ENCODE assay signal across 9 cellular contexts in the genomic region with DNA sequence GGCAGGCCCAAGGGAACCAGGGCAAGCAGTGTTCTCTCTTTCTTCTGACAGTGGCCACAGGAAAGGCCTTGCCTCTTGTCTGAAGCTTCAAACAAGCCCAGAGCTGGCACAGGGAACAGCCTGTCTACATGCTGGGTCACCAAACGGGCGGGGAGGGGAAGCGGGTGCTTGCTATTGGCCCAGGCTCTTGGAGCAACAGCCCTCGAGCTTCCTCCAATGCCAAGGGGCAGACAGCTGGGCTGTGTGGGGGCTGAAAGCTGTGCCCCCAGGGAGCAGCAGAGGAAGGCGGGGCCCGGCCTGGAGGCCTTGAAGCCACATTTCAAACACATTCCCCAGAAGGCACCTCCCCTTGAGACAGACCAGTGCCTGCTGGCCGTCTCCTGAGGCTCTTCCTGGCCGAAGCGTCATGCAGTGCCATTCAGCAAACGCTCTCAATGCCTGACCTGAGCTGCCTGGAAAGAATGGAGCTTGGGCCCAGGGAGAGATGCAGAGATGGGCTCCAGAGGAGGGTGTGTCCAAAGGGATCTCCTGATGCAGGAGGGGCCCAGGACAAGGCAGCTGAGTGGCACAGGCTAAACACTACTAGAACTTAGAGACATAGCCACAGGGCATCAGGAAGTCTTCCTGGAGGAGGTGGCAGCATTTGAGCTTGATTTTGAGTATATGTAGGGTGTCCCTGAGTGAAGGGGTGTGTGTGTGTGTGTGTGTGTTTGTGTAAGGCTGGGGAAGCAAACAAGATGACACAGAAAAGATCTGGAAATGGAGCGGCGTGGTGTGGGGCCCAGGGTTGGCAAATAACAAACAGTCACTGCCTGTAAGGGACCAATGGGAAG. TPM values are rescaled to one million over a fixed set of nuclear protein-coding genes. Genes with fewer than 3 reads are reported as not detected.
DNase-seq lines count a peak whose midpoint lies in the region; ATAC-seq and TF ChIP-seq lines count a peak whose summit lies in the region.
"Had no signal": no experiment of that assay in that cellular context is flagged by ENCODE, and none has a peak within 500 bp of the region (broad histone marks: within the 10 kb centered on the region; RNA-seq: fewer than 3 reads in every experiment).

No MANE protein-coding gene starts in this region.

- no peaks in the 10 kb centered on the region for H3K36me3 Mint-ChIP-seq in activated CD8-positive, alpha-beta T cell treated with anti-CD3 and anti-CD28 coated beads, Interleukin-2, amount 10 ng/mL, durations not matched to agents 7 days and 5 days (ENCODE audit: low read depth)
- H3K36me3 Mint-ChIP-seq: CD8-positive, alpha-beta memory T cell had no signal

- H3K4me3 Mint-ChIP-seq in activated CD8-positive, alpha-beta T cell treated with anti-CD3 and anti-CD28 coated beads, Interleukin-2, amount 10 ng/mL, durations not matched to agents 7 days and 5 days, result no peak overlapping the region

- H3K27ac Mint-ChIP-seq in activated CD8-positive, alpha-beta T cell treated with anti-CD3 and anti-CD28 coated beads, Interleukin-2, amount 10 ng/mL, durations not matched to agents 7 days and 5 days, result no peak overlapping the region

- no peak for TF ChIP-seq EP300 in SK-N-SH (IDR thresholded peaks at IDR 0.05; ENCODE audit: borderline replicate concordance in 1 of 2, low read depth in 1 of 2, low read length in 1 of 2)

- no peaks in the 10 kb centered on the region for H3K9me3 ChIP-seq in SK-N-SH

- H3K9me2 ChIP-seq in SK-N-SH, result no peaks in the 10 kb centered on the region

- no peaks in the 10 kb centered on the region for H3K9me3 Mint-ChIP-seq in activated CD8-positive, alpha-beta T cell treated with anti-CD3 and anti-CD28 coated beads, Interleukin-2, amount 10 ng/mL, durations not matched to agents 7 days and 5 days (ENCODE audit: insufficient read depth)
- H3K9me3 Mint-ChIP-seq: CD8-positive, alpha-beta memory T cell had no signal

- H3K27me3 Mint-ChIP-seq in activated CD8-positive, alpha-beta T cell treated with anti-CD3 and anti-CD28 coated beads, Interleukin-2, amount 10 ng/mL, durations not matched to agents 7 days and 5 days (ENCODE audit: low read depth), result peaks cover 53% of the 10 kb centered on the region

- no peak overlapping the region for H3K27ac ChIP-seq in SK-N-SH (ENCODE audit: low read depth in 2 of 2, low read length in 1 of 2)
- peak overlapping the region; percentile 86 for H3K27ac ChIP-seq in RWPE1

- H4K20me1 ChIP-seq in SK-N-SH (ENCODE audit: insufficient read depth), result 0 out of 2 replicates have a peak, but pooled peaks cover 6% of the 10 kb centered on the region

- peaks cover 25% of the 10 kb centered on the region for H3F3A ChIP-seq in SK-N-SH (replicated peaks; ENCODE audit: insufficient read depth)

- no peak overlapping the region for H3K9ac ChIP-seq in SK-N-SH

- no peak overlapping the region for H2AFZ ChIP-seq in SK-N-SH (ENCODE audit: low read depth)

- H3K4me3 ChIP-seq in SK-N-SH (ENCODE audit: low read depth in 2 of 2, low read length in 1 of 2), result no peak overlapping the region

- no peak for TF ChIP-seq CTCF in SK-N-SH (IDR thresholded peaks at IDR 0.05)
- no peak for TF ChIP-seq CTCF in RWPE1 (conservative IDR thresholded peaks at IDR 0.05; ENCODE audit: low read depth)

- DNase-seq in SK-N-SH, result no peak
- peak; percentile 72 for DNase-seq in RWPE1 (ENCODE audit: low spot score)
- peak; percentile 26 for DNase-seq in fibroblast of the conjunctiva (ENCODE audit: low read depth)
- DNase-seq in stromal cell of bone marrow (ENCODE audit: low read depth), result peak; percentile 38
- no peak for DNase-seq in activated CD8-positive, alpha-beta T cell treated with anti-CD3 and anti-CD28 coated beads, Interleukin-2, amount 10 ng/mL, durations not matched to agents 7 days and 5 days
- DNase-seq in GDM1 (lab: John Stamatoyannopoulos, UW), result no peak
- DNase-seq: CD8-positive, alpha-beta memory T cell had no signal

- peaks cover 25% of the 10 kb centered on the region for H3K27me3 ChIP-seq in SK-N-SH (ENCODE audit: insufficient read depth)

- peaks cover 7 to 10% of the 10 kb centered on the region in 2 experiments; a peak in 2 of 4 replicates for H3K4me1 ChIP-seq in SK-N-SH (ENCODE audit: control insufficient read depth in 1 of 2, insufficient read depth in 2 of 2, low read depth in 1 of 2, low read length in 1 of 2)

- H3K36me3 ChIP-seq in SK-N-SH (replicated peaks in 1 of 2; ENCODE audit: control insufficient read depth in 1 of 2, insufficient read depth in 2 of 2, low read length in 1 of 2), result no peaks in the 10 kb centered on the region

- POLR2A ChIA-PET in SK-N-SH (lab: Yijun Ruan, JAX), result no interaction called here
- POLR2A ChIA-PET in RWPE1 (lab: Yijun Ruan, JAX; ENCODE audit: low non-redundant PET), result interaction anchor here (0.6 kb wide), 1 partner anchor 388 kb away, joined by 3 read pairs; no protein-coding TSS in a partner anchor
- POLR2A ChIA-PET in activated CD8-positive, alpha-beta T cell treated with anti-CD3 and anti-CD28 coated beads, Interleukin-2, amount 10 ng/mL, durations not matched to agents 7 days and 5 days (lab: Charles Lee), result no interaction called here

- H3K4me1 Mint-ChIP-seq in activated CD8-positive, alpha-beta T cell treated with anti-CD3 and anti-CD28 coated beads, Interleukin-2, amount 10 ng/mL, durations not matched to agents 7 days and 5 days (ENCODE audit: low read depth), result peaks cover 12% of the 10 kb centered on the region

- WGBS in SK-N-SH (ENCODE audit: low lambda C conversion rate), result 82% methylated on average over 5 of the region's 12 CpGs

- no peak overlapping the region for H3K4me2 ChIP-seq in SK-N-SH

- TF ChIP-seq RAD21 in SK-N-SH (IDR thresholded peaks at IDR 0.05; ENCODE audit: low read length), result no peak

- ATAC-seq in SK-N-SH treated with all-trans-retinoic acid at 6 μM for 48 hours (peak; percentile 12; the same call in 2 of the 3 replicates), GM21528 (IDR thresholded peaks at IDR 0.05; ENCODE audit: low FRiP score, unreplicated experiment) (no peak)
- ATAC-seq in activated CD8-positive, alpha-beta T cell treated with anti-CD3 and anti-CD28 coated beads, Interleukin-2, amount 10 ng/mL, durations not matched to agents 7 days and 5 days, result no peak

- no peaks in the 10 kb centered on the region for H3K79me2 ChIP-seq in SK-N-SH (ENCODE audit: insufficient read depth)

- CTCF ChIA-PET in SK-N-SH (lab: Yijun Ruan, JAX), result interaction anchor here (0.7 to 2.0 kb wide), 5 partner anchors 29 to 180 kb away, joined by 3 to 10 read pairs (median 3); no protein-coding TSS in a partner anchor
- CTCF ChIA-PET in RWPE1 (lab: Yijun Ruan, JAX), result interaction anchor here (0.6 to 1.3 kb wide), 7 partner anchors 58 to 766 kb away, joined by 3 to 4 read pairs (median 3); no protein-coding TSS in a partner anchor
- CTCF ChIA-PET in activated CD8-positive, alpha-beta T cell treated with anti-CD3 and anti-CD28 coated beads, Interleukin-2, amount 10 ng/mL, durations not matched to agents 7 days and 5 days (lab: Charles Lee), result interaction anchor here (1.1 kb wide), 1 partner anchor 70 kb away, joined by 3 read pairs; no protein-coding TSS in a partner anchor

TF ChIP-seq in SK-N-SH treated with all-trans-retinoic acid at 6 μM for 48 hours, 23 proteins besides CTCF, POLR2A, EP300 and RAD21 (continues in another document):
- TF ChIP-seq ESRRG (CRISPR knock-in tag; IDR thresholded peaks at IDR 0.05), result no peak
- no peak for TF ChIP-seq TOX (CRISPR knock-in tag; IDR thresholded peaks at IDR 0.05; ENCODE audit: borderline replicate concordance)
- no peak for TF ChIP-seq BACH2 (CRISPR knock-in tag; IDR thresholded peaks at IDR 0.05; ENCODE audit: borderline replicate concordance)
- no peak for TF ChIP-seq CSDC2 (CRISPR knock-in tag; IDR thresholded peaks at IDR 0.05)
- TF ChIP-seq ARNTL (CRISPR knock-in tag; IDR thresholded peaks at IDR 0.05; ENCODE audit: borderline replicate concordance, low read depth), result no peak
- TF ChIP-seq ZC3H10 (CRISPR knock-in tag; IDR thresholded peaks at IDR 0.05), result no peak
- no peak for TF ChIP-seq SNAI2 (CRISPR knock-in tag; IDR thresholded peaks at IDR 0.05)
- TF ChIP-seq ZFP30 (CRISPR knock-in tag; IDR thresholded peaks at IDR 0.05), result no peak
- no peak for TF ChIP-seq PPARA (CRISPR knock-in tag; IDR thresholded peaks at IDR 0.05; ENCODE audit: borderline replicate concordance)
- no peak for TF ChIP-seq RARB (CRISPR knock-in tag; IDR thresholded peaks at IDR 0.05)
- no peak for TF ChIP-seq ZNF565 (CRISPR knock-in tag; conservative IDR thresholded peaks at IDR 0.05; ENCODE audit: low read depth)
- TF ChIP-seq OSR1 (CRISPR knock-in tag; IDR thresholded peaks at IDR 0.05), result no peak

TF ChIP-seq in SK-N-SH, 30 proteins besides CTCF, POLR2A, EP300 and RAD21:
- TF ChIP-seq EZH2phosphoT487 (IDR thresholded peaks at IDR 0.05; ENCODE audit: borderline replicate concordance, low read depth) (no peak), GATA2 (CRISPR knock-in tag; IDR thresholded peaks at IDR 0.05) (no peak), ELF1 (IDR thresholded peaks at IDR 0.05) (no peak), FOSL2 (IDR thresholded peaks at IDR 0.05; ENCODE audit: borderline replicate concordance, low read depth) (no peak), JUND (IDR thresholded peaks at IDR 0.05) (no peak), TEAD4 (IDR thresholded peaks at IDR 0.05; ENCODE audit: borderline replicate concordance, insufficient read depth) (no peak), NFIC (IDR thresholded peaks at IDR 0.05; ENCODE audit: borderline replicate concordance) (no peak), YY1 (IDR thresholded peaks at IDR 0.05; ENCODE audit: low read depth) (no peak)

RNA-seq across cellular contexts. Expression of a gene that starts 2.5 kb away (rescaled TPM):
- 0.86 and 1.3 TPM in 2 replicates for polyA plus RNA-seq in SK-N-SH (2012; rRNA removed)
- polyA plus RNA-seq in SK-N-SH (2012; cell fraction: cytosol; rRNA removed), result 0.13 and 0.33 TPM in 2 replicates
- 1.2 and 1.3 TPM in 2 replicates for polyA plus RNA-seq in SK-N-SH (2012; cell fraction: nucleus; rRNA removed)
- not detected for total RNA-seq in activated CD8-positive, alpha-beta T cell treated with anti-CD3 and anti-CD28 coated beads, Interleukin-2, amount 10 ng/mL, durations not matched to agents 7 days and 5 days
- total RNA-seq: CD8-positive, alpha-beta memory T cell had no signal
- polyA plus RNA-seq: CD8-positive, alpha-beta memory T cell had no signal

RNA-seq across cellular contexts. Expression of a gene that starts 39.9 kb away (rescaled TPM):
- not detected in 2 replicates for polyA plus RNA-seq in SK-N-SH (2012; rRNA removed)
- not detected in 2 replicates for polyA plus RNA-seq in SK-N-SH (2012; cell fraction: cytosol; rRNA removed)
- not detected in 2 replicates for polyA plus RNA-seq in SK-N-SH (2012; cell fraction: nucleus; rRNA removed)
- total RNA-seq in activated CD8-positive, alpha-beta T cell treated with anti-CD3 and anti-CD28 coated beads, Interleukin-2, amount 10 ng/mL, durations not matched to agents 7 days and 5 days, result not detected
- total RNA-seq: CD8-positive, alpha-beta memory T cell had no signal
- polyA plus RNA-seq: CD8-positive, alpha-beta memory T cell had no signal

Comparison
In these comparisons a context has a peak if more than half of its experiments do, and no peak if none do; other contexts are left out.
1. DNase-seq: peak in RWPE1 (single experiment), fibroblast of the conjunctiva (single experiment) and stromal cell of bone marrow (single experiment); none in SK-N-SH (single experiment), activated CD8-positive, alpha-beta T cell treated with anti-CD3 and anti-CD28 coated beads, Interleukin-2, amount 10 ng/mL, durations not matched to agents 7 days and 5 days (single experiment) and GDM1 (single experiment).